1 cellular context compared by ENCODE assay signal in the genomic region with DNA sequence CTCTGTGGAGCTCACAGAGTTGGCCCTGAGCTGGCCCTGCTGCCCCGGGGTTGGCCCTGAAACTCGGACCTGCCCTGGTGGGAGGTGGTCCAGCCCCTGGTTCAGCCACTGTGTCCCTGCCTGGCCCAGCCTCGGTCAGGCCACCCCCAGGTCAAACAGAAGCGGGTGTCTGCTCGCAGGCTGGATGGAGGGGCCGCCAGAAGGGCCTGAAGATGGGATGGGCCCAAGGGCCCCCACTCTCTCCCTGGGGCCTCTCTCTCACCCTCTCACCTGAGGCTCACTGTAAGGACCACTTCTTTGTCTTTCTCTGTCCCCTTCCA.
TF ChIP-seq lines count a peak whose summit lies in the region.

No MANE protein-coding gene starts in this region.

TF ChIP-seq in HepG2, 621 proteins besides CTCF, POLR2A, EP300 and RAD21:
- no peak for TF ChIP-seq MED13 (CRISPR knock-in tag; IDR thresholded peaks at IDR 0.05)
- TF ChIP-seq, protein P1, sequence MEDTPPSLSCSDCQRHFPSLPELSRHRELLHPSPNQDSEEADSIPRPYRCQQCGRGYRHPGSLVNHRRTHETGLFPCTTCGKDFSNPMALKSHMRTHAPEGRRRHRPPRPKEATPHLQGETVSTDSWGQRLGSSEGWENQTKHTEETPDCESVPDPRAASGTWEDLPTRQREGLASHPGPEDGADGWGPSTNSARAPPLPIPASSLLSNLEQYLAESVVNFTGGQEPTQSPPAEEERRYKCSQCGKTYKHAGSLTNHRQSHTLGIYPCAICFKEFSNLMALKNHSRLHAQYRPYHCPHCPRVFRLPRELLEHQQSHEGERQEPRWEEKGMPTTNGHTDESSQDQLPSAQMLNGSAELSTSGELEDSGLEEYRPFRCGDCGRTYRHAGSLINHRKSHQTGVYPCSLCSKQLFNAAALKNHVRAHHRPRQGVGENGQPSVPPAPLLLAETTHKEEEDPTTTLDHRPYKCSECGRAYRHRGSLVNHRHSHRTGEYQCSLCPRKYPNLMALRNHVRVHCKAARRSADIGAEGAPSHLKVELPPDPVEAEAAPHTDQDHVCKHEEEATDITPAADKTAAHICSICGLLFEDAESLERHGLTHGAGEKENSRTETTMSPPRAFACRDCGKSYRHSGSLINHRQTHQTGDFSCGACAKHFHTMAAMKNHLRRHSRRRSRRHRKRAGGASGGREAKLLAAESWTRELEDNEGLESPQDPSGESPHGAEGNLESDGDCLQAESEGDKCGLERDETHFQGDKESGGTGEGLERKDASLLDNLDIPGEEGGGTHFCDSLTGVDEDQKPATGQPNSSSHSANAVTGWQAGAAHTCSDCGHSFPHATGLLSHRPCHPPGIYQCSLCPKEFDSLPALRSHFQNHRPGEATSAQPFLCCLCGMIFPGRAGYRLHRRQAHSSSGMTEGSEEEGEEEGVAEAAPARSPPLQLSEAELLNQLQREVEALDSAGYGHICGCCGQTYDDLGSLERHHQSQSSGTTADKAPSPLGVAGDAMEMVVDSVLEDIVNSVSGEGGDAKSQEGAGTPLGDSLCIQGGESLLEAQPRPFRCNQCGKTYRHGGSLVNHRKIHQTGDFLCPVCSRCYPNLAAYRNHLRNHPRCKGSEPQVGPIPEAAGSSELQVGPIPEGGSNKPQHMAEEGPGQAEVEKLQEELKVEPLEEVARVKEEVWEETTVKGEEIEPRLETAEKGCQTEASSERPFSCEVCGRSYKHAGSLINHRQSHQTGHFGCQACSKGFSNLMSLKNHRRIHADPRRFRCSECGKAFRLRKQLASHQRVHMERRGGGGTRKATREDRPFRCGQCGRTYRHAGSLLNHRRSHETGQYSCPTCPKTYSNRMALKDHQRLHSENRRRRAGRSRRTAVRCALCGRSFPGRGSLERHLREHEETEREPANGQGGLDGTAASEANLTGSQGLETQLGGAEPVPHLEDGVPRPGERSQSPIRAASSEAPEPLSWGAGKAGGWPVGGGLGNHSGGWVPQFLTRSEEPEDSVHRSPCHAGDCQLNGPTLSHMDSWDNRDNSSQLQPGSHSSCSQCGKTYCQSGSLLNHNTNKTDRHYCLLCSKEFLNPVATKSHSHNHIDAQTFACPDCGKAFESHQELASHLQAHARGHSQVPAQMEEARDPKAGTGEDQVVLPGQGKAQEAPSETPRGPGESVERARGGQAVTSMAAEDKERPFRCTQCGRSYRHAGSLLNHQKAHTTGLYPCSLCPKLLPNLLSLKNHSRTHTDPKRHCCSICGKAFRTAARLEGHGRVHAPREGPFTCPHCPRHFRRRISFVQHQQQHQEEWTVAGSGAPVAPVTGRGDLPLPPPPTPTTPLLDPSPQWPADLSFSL (CRISPR knock-in tag; IDR thresholded peaks at IDR 0.05): no peak
- no peak for TF ChIP-seq ZNF563 (CRISPR knock-in tag; IDR thresholded peaks at IDR 0.05)
- TF ChIP-seq ZNF282 (IDR thresholded peaks at IDR 0.05; ENCODE audit: partially characterized antibody): no peak
- TF ChIP-seq TCF12 (IDR thresholded peaks at IDR 0.05): no peak
- no peak for TF ChIP-seq TCF12 (CRISPR knock-in tag; IDR thresholded peaks at IDR 0.05)
- TF ChIP-seq, protein P2, sequence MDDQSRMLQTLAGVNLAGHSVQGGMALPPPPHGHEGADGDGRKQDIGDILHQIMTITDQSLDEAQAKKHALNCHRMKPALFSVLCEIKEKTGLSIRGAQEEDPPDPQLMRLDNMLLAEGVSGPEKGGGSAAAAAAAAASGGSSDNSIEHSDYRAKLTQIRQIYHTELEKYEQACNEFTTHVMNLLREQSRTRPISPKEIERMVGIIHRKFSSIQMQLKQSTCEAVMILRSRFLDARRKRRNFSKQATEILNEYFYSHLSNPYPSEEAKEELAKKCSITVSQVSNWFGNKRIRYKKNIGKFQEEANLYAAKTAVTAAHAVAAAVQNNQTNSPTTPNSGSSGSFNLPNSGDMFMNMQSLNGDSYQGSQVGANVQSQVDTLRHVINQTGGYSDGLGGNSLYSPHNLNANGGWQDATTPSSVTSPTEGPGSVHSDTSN (CRISPR knock-in tag; IDR thresholded peaks at IDR 0.05; ENCODE audit: borderline replicate concordance): no peak
- no peak for TF ChIP-seq CHD2 (IDR thresholded peaks at IDR 0.05; ENCODE audit: low read depth, low read length)
- TF ChIP-seq, protein P3, sequence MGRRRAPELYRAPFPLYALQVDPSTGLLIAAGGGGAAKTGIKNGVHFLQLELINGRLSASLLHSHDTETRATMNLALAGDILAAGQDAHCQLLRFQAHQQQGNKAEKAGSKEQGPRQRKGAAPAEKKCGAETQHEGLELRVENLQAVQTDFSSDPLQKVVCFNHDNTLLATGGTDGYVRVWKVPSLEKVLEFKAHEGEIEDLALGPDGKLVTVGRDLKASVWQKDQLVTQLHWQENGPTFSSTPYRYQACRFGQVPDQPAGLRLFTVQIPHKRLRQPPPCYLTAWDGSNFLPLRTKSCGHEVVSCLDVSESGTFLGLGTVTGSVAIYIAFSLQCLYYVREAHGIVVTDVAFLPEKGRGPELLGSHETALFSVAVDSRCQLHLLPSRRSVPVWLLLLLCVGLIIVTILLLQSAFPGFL (CRISPR knock-in tag; IDR thresholded peaks at IDR 0.05): no peak
- TF ChIP-seq, protein P4, sequence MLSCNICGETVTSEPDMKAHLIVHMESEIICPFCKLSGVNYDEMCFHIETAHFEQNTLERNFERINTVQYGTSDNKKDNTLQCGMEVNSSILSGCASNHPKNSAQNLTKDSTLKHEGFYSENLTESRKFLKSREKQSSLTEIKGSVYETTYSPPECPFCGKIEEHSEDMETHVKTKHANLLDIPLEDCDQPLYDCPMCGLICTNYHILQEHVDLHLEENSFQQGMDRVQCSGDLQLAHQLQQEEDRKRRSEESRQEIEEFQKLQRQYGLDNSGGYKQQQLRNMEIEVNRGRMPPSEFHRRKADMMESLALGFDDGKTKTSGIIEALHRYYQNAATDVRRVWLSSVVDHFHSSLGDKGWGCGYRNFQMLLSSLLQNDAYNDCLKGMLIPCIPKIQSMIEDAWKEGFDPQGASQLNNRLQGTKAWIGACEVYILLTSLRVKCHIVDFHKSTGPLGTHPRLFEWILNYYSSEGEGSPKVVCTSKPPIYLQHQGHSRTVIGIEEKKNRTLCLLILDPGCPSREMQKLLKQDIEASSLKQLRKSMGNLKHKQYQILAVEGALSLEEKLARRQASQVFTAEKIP (CRISPR knock-in tag; IDR thresholded peaks at IDR 0.05; ENCODE audit: borderline replicate concordance): no peak
- TF ChIP-seq NCOR1 (IDR thresholded peaks at IDR 0.05; ENCODE audit: borderline replicate concordance, low read length): no peak
- TF ChIP-seq, protein P5, sequence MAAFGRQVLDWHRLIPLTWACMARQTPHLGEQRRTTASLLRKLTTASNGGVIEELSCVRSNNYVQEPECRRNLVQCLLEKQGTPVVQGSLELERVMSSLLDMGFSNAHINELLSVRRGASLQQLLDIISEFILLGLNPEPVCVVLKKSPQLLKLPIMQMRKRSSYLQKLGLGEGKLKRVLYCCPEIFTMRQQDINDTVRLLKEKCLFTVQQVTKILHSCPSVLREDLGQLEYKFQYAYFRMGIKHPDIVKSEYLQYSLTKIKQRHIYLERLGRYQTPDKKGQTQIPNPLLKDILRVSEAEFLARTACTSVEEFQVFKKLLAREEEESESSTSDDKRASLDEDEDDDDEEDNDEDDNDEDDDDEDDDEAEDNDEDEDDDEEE (CRISPR knock-in tag; IDR thresholded peaks at IDR 0.05): no peak
- TF ChIP-seq, protein P6, sequence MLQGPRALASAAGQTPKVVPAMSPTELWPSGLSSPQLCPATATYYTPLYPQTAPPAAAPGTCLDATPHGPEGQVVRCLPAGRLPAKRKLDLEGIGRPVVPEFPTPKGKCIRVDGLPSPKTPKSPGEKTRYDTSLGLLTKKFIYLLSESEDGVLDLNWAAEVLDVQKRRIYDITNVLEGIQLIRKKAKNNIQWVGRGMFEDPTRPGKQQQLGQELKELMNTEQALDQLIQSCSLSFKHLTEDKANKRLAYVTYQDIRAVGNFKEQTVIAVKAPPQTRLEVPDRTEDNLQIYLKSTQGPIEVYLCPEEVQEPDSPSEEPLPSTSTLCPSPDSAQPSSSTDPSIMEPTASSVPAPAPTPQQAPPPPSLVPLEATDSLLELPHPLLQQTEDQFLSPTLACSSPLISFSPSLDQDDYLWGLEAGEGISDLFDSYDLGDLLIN (CRISPR knock-in tag; IDR thresholded peaks at IDR 0.05; ENCODE audit: borderline replicate concordance): no peak
- TF ChIP-seq, protein P7, sequence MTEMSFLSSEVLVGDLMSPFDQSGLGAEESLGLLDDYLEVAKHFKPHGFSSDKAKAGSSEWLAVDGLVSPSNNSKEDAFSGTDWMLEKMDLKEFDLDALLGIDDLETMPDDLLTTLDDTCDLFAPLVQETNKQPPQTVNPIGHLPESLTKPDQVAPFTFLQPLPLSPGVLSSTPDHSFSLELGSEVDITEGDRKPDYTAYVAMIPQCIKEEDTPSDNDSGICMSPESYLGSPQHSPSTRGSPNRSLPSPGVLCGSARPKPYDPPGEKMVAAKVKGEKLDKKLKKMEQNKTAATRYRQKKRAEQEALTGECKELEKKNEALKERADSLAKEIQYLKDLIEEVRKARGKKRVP (CRISPR knock-in tag; IDR thresholded peaks at IDR 0.05): no peak
- no peak for TF ChIP-seq ZNF567 (CRISPR knock-in tag; IDR thresholded peaks at IDR 0.05; ENCODE audit: borderline replicate concordance)
- no peak for TF ChIP-seq U2AF2 (IDR thresholded peaks at IDR 0.05; ENCODE audit: low read depth, low read length)
- TF ChIP-seq ISL2 (CRISPR knock-in tag; IDR thresholded peaks at IDR 0.05): no peak
